ENCODE assay signal across 8 cellular contexts in genomic region chr16:29155126-29155525, GRCh38.
DNase-seq lines count a peak whose midpoint lies in the region; ATAC-seq, FAIRE-seq and TF ChIP-seq lines count a peak whose summit lies in the region.
"Not testable (repeated sequence)": the region's sequence is repeated elsewhere in the genome, so short reads cannot be mapped to it uniquely, and the experiment has no call there.

No MANE protein-coding gene starts in this region.

- peak overlapping the region; percentile 79 for H3K4me2 ChIP-seq in BLaER1

- H3K9me3 ChIP-seq in BLaER1 = not testable (repeated sequence)

- not testable (repeated sequence) for H3K36me3 ChIP-seq in BLaER1

- H3K27me3 Mint-ChIP-seq in activated T-helper 17 cell treated with anti-CD3 and anti-CD28 coated beads, Interleukin-2, amount 50 U/mL, for 72 hours; stimulated activated naive CD8-positive, alpha-beta T cell treated with anti-CD3 and anti-CD28 coated beads, Interleukin-15, amount 100 ng/mL, for 72 hours: not testable (repeated sequence)

- intact Hi-C loops in left cardiac atrium (cut with DNase I) = not testable (repeated sequence)

- not testable (repeated sequence) for H3K27ac ChIP-seq in BLaER1

- peak; percentile 18 for ATAC-seq in activated T-helper 17 cell treated with anti-CD3 and anti-CD28 coated beads, Interleukin-2, amount 50 U/mL, for 72 hours (replicated peaks)
- ATAC-seq in left cardiac atrium = peak; percentile 16 to 27
- ATAC-seq in omental fat pad (ENCODE audit: low FRiP score) = peak; percentile 4
- ATAC-seq in stimulated activated naive CD8-positive, alpha-beta T cell treated with anti-CD3 and anti-CD28 coated beads, Interleukin-15, amount 100 ng/mL, for 72 hours = peak; percentile 50

- peaks cover 63% of the 10 kb centered on the region for H3K4me1 ChIP-seq in BLaER1

- H3K27ac Mint-ChIP-seq in activated T-helper 17 cell treated with anti-CD3 and anti-CD28 coated beads, Interleukin-2, amount 50 U/mL, for 72 hours = not testable (repeated sequence)
- H3K27ac Mint-ChIP-seq in stimulated activated naive CD8-positive, alpha-beta T cell treated with anti-CD3 and anti-CD28 coated beads, Interleukin-15, amount 100 ng/mL, for 72 hours = peak overlapping the region in 1 of 2 donors; percentile 68

- H4K20me1 ChIP-seq in BLaER1 = not testable (repeated sequence)

- H3K4me3 ChIP-seq in BLaER1 = not testable (repeated sequence)

- not testable (repeated sequence) for TF ChIP-seq CTCF in omental fat pad (IDR thresholded peaks at IDR 0.05)

- H3K4me3 Mint-ChIP-seq in activated T-helper 17 cell treated with anti-CD3 and anti-CD28 coated beads, Interleukin-2, amount 50 U/mL, for 72 hours = not testable (repeated sequence)
- peak overlapping the region in 1 of 2 donors; percentile 29 for H3K4me3 Mint-ChIP-seq in stimulated activated naive CD8-positive, alpha-beta T cell treated with anti-CD3 and anti-CD28 coated beads, Interleukin-15, amount 100 ng/mL, for 72 hours

- H3K4me1 Mint-ChIP-seq in activated T-helper 17 cell treated with anti-CD3 and anti-CD28 coated beads, Interleukin-2, amount 50 U/mL, for 72 hours = peaks cover 14% of the 10 kb centered on the region
- peaks cover 77% of the 10 kb centered on the region for H3K4me1 Mint-ChIP-seq in stimulated activated naive CD8-positive, alpha-beta T cell treated with anti-CD3 and anti-CD28 coated beads, Interleukin-15, amount 100 ng/mL, for 72 hours

- peaks cover 26% of the 10 kb centered on the region for H3K36me3 Mint-ChIP-seq in activated T-helper 17 cell treated with anti-CD3 and anti-CD28 coated beads, Interleukin-2, amount 50 U/mL, for 72 hours (ENCODE audit: low read depth)

- H3K9me3 Mint-ChIP-seq in activated T-helper 17 cell treated with anti-CD3 and anti-CD28 coated beads, Interleukin-2, amount 50 U/mL, for 72 hours; stimulated activated naive CD8-positive, alpha-beta T cell treated with anti-CD3 and anti-CD28 coated beads, Interleukin-15, amount 100 ng/mL, for 72 hours: not testable (repeated sequence)

- peak; percentile 80 for FAIRE-seq in HTR-8/SVneo (lab: Jason Lieb, UNC)

- not testable (repeated sequence) for DNase-seq in HTR-8/SVneo (ENCODE audit: insufficient read length, low spot score); omental fat pad (ENCODE audit: low spot score); stimulated activated naive CD8-positive, alpha-beta T cell treated with anti-CD3 and anti-CD28 coated beads, Interleukin-15, amount 100 ng/mL, for 72 hours
- peak; percentile 12 for DNase-seq in activated CD4-positive, alpha-beta T cell treated with anti-CD3 and anti-CD28 coated beads for 48 hours
- DNase-seq in central memory CD4-positive, alpha-beta T cell = peak; percentile 25
- DNase-seq in left cardiac atrium = peak; percentile 57

- not testable (repeated sequence) for H3K27me3 ChIP-seq in BLaER1

- H3K9ac ChIP-seq in BLaER1 = not testable (repeated sequence)
